ENCODE assay signal across 11 cellular contexts in the genomic region with DNA sequence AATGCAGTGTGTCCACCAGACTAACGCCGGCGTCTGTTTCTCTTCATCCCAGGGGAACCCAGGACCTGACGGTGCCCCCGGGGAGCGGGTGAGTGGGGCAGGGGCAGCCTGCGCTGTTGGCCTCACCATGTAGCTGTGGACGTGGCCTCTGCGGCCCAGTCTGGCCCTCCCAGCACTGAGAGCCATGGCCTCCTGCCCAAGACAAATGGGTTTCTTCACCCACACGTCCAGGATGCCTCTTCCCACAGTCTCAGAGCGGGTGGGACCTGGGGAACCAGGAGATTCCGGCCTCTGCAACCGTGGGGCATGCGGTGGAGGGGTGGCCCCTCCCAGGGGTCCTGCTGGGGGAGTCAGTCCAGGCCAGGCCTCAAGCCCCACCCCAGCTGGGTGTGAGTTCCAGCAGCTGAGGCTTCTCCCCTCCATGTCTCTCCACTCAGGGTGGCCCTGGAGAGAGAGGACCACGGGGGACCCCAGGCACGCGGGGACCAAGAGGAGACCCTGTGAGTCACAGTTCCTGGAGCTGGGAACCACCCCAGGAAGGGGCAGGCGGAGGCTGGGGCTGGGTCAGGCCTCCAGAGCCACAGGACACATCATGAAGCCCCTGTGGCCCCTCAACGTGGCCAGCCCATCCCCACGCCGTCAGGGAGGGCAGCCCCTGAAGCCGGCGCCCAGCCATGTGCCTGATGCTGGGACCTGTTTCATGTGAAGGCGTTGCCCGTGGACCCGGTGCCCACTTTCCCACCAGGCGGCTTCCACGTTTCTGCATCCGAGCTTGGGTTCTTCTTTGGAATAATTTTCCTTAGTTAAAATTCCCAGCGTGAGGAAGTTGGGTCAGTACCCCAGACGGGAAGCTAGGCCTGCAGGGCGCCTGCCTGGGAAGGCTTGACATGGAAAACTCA. TPM values are rescaled to one million over a fixed set of nuclear protein-coding genes. Genes with fewer than 3 reads are reported as not detected.
DNase-seq lines count a peak whose midpoint lies in the region; ATAC-seq and TF ChIP-seq lines count a peak whose summit lies in the region.
"Had no signal": no experiment of that assay in that cellular context is flagged by ENCODE, and none has a peak within 500 bp of the region (broad histone marks: within the 10 kb centered on the region; RNA-seq: fewer than 3 reads in every experiment).

No MANE protein-coding gene starts in this region.

- no peak overlapping the region for H3K18ac ChIP-seq in IMR-90 (ENCODE audit: low read depth, low read length)

- peaks cover 26 to 84% of the 10 kb centered on the region in 2 experiments for H3K79me1 ChIP-seq in IMR-90 (ENCODE audit: low read depth in 1 of 2, low read length in 2 of 2)

- H4K5ac ChIP-seq in IMR-90 (ENCODE audit: low read depth, low read length), result no peak overlapping the region

- no peak overlapping the region for H2BK15ac ChIP-seq in IMR-90 (ENCODE audit: low read depth, low read length)

- no TSS peak for BruUV-seq in IMR-90 (replicated peaks; lab: Mats Ljungman, UMichigan)

- WGBS in IMR-90 (ENCODE audit: extremely low coverage in 2 of 2, insufficient read length in 1 of 2), 2 experiments, result 94% methylated on average over 21 of the region's 32 CpGs; no CpG with 5 or more reads in 1 of the 2 experiments
- WGBS in psoas muscle, 3 donors, result 78 to 86% (median 82%) methylated on average over 32 of the region's 32 CpGs
- 95% methylated on average over 10 of the region's 32 CpGs for WGBS in SK-N-SH (ENCODE audit: low lambda C conversion rate)

- CTCF ChIA-PET in IMR-90 (lab: Yijun Ruan, JAX), result no interaction called here
- CTCF ChIA-PET in SK-N-SH (lab: Yijun Ruan, JAX), result interaction anchor here (1.7 kb wide), 1 partner anchor 22 kb away, joined by 5 read pairs; no protein-coding TSS in a partner anchor

- H3K79me2 ChIP-seq in ACC112 (ENCODE audit: control insufficient read depth, insufficient read depth, low read length, unreplicated experiment) (peaks cover 25% of the 10 kb centered on the region), SK-N-SH (ENCODE audit: insufficient read depth) (no peaks in the 10 kb centered on the region)

- no peak overlapping the region for H3K14ac ChIP-seq in IMR-90 (replicated peaks; ENCODE audit: low read depth, low read length)

- peak overlapping the region; percentile 31 for H2BK5ac ChIP-seq in IMR-90 (ENCODE audit: low read depth, low read length, poor library complexity, severe bottlenecking)

- H3F3A ChIP-seq in SK-N-SH (replicated peaks; ENCODE audit: insufficient read depth), result no peaks in the 10 kb centered on the region

- no peak overlapping the region for H4K91ac ChIP-seq in IMR-90 (ENCODE audit: insufficient read depth, low read depth, low read length)

- no peak for ATAC-seq in IMR-90 (ENCODE audit: low read depth)
- peak in 2 of 4 donors; percentile 28 to 33 for ATAC-seq in psoas muscle
- ATAC-seq in GM21390 (IDR thresholded peaks at IDR 0.05; ENCODE audit: unreplicated experiment), result no peak
- ATAC-seq: stimulated activated memory B cell treated with anti-CD40 and anti-IgM and Interleukin-4, amounts not matched to agents 10 μg/mL and 1 μg/mL and 100 μg/mL, for 72 hours had no signal

- intact Hi-C loops in IMR-90 (cut with micrococcal nuclease) (no loop called here), cardiac septum (cut with DNase I) (loop anchor here (10.0 kb wide), 1 partner anchor 132 kb away; no protein-coding TSS in a partner anchor), psoas muscle (cut with DNase I) (no loop called here)

- dilution Hi-C loops in IMR-90 (cut with HindIII; ENCODE audit: low sequenced_read_pairs, unreplicated experiment), result no loop called here

- no peak for TF ChIP-seq POLR2A in IMR-90 (IDR thresholded peaks at IDR 0.05; ENCODE audit: low read depth, low read length)

- H3K9ac ChIP-seq in IMR-90 (ENCODE audit: low read depth, low read length) (no peak overlapping the region), SK-N-SH (no peak overlapping the region)

- H2AK5ac ChIP-seq in IMR-90 (ENCODE audit: low read depth, low read length), result no peak overlapping the region

- H3K4me2 ChIP-seq in IMR-90 (ENCODE audit: low read depth, low read length), result no peak overlapping the region
- no peak overlapping the region for H3K4me2 ChIP-seq in SK-N-SH

- H4K20me1 ChIP-seq in IMR-90 (ENCODE audit: insufficient read depth, low read length), result peaks cover 86% of the 10 kb centered on the region
- no peaks in the 10 kb centered on the region for H4K20me1 ChIP-seq in SK-N-SH (ENCODE audit: insufficient read depth)

- DNase-seq in IMR-90 (no peak), cardiac septum (ENCODE audit: low spot score) (peak; percentile 75), psoas muscle (peak; percentile 35 to 63), hippocampal formation (lab: John Stamatoyannopoulos, UW) (no peak), SK-N-SH (no peak), epidermal melanocyte (ENCODE audit: insufficient read length, low spot score) (no peak)
- DNase-seq: NCI-H2227 treated with DMSO at 0.1 percent for 48 hours had no signal

- no peak overlapping the region for H3K56ac ChIP-seq in IMR-90 (ENCODE audit: extremely low read depth, insufficient read depth, low read length)

- H3K9me3 ChIP-seq in IMR-90 (ENCODE audit: control insufficient read depth, insufficient read depth, low read length), result no peaks in the 10 kb centered on the region
- H3K9me3 ChIP-seq in psoas muscle, result no peaks in the 10 kb centered on the region
- no peaks in the 10 kb centered on the region for H3K9me3 ChIP-seq in SK-N-SH
- H3K9me3 ChIP-seq: HAP-1 had no signal

- no peak overlapping the region for H3K4me3 ChIP-seq in ACC112 (ENCODE audit: low read depth, low read length)
- no peak overlapping the region for H3K4me3 ChIP-seq in IMR-90 (ENCODE audit: insufficient read depth, low read depth, low read length)
- H3K4me3 ChIP-seq in psoas muscle, result no peak overlapping the region
- H3K4me3 ChIP-seq in SK-N-SH (ENCODE audit: low read depth in 2 of 2, low read length in 1 of 2), result no peak overlapping the region
- H3K4me3 ChIP-seq: HAP-1 had no signal

- 0 out of 2 replicates have a peak, but pooled peaks cover 8% of the 10 kb centered on the region for H3K9me1 ChIP-seq in IMR-90 (ENCODE audit: insufficient read depth, low read length)

- H2BK120ac ChIP-seq in IMR-90 (ENCODE audit: low read depth, low read length), result no peak overlapping the region

- peak overlapping the region; percentile 29 for H2AK9ac ChIP-seq in IMR-90 (replicated peaks; ENCODE audit: low read depth, low read length, poor library complexity)

- no peak for TF ChIP-seq EP300 in SK-N-SH (IDR thresholded peaks at IDR 0.05; ENCODE audit: borderline replicate concordance in 1 of 2, low read depth in 1 of 2, low read length in 1 of 2)

- H2AFZ ChIP-seq in ACC112 (ENCODE audit: low read length, unreplicated experiment) (no peak overlapping the region), IMR-90 (replicated peaks; ENCODE audit: low read length, poor library complexity) (no peak overlapping the region), SK-N-SH (ENCODE audit: low read depth) (no peak overlapping the region)

- POLR2A ChIA-PET in IMR-90 (lab: Charles Lee; ENCODE audit: unreplicated experiment) (interaction anchor here (1.0 to 1.1 kb wide), 2 partner anchors 12 to 64 kb away, joined by 3 to 5 read pairs; no protein-coding TSS in a partner anchor), SK-N-SH (lab: Yijun Ruan, JAX) (no interaction called here)

- H3K36me3 ChIP-seq in ACC112 (ENCODE audit: insufficient read depth, low read length) (peaks cover 60% of the 10 kb centered on the region), IMR-90 (ENCODE audit: control insufficient read depth, insufficient read depth, low read length) (peaks cover 90% of the 10 kb centered on the region), psoas muscle (ENCODE audit: insufficient read depth in 1 of 2, low read depth in 1 of 2) (peaks cover 0 to 50% of the 10 kb centered on the region in 2 donors), SK-N-SH (replicated peaks in 1 of 2; ENCODE audit: control insufficient read depth in 1 of 2, insufficient read depth in 2 of 2, low read length in 1 of 2) (peaks cover 0 to 22% of the 10 kb centered on the region in 2 experiments)

- H3K23ac ChIP-seq in IMR-90 (ENCODE audit: low read depth, low read length), result no peak overlapping the region

- H3K27me3 ChIP-seq in ACC112 (ENCODE audit: insufficient read depth, low read length) (no peaks in the 10 kb centered on the region), IMR-90 (ENCODE audit: control insufficient read depth, insufficient read depth, low read length) (no peaks in the 10 kb centered on the region), psoas muscle (ENCODE audit: insufficient read depth in 3 of 3, low read length in 2 of 3) (no peaks in the 10 kb centered on the region), SK-N-SH (ENCODE audit: insufficient read depth) (no peaks in the 10 kb centered on the region)

- no peak for TF ChIP-seq RAD21 in IMR-90 (IDR thresholded peaks at IDR 0.05; ENCODE audit: low read length)
- TF ChIP-seq RAD21 in SK-N-SH (IDR thresholded peaks at IDR 0.05; ENCODE audit: low read length), result no peak

- in situ Hi-C loops in IMR-90 (cut with MboI; ENCODE audit: low sequenced_read_pairs), result no loop called here

- H3K9me2 ChIP-seq in SK-N-SH, result no peaks in the 10 kb centered on the region

- H4K8ac ChIP-seq in IMR-90 (ENCODE audit: low read depth in 2 of 2, low read length in 2 of 2), result no peak overlapping the region

- TF ChIP-seq CTCF in IMR-90 (conservative IDR thresholded peaks at IDR 0.05; ENCODE audit: low read depth, low read length), result no peak
- no peak for TF ChIP-seq CTCF in psoas muscle (IDR thresholded peaks at IDR 0.05)
- no peak for TF ChIP-seq CTCF in SK-N-SH (IDR thresholded peaks at IDR 0.05)

- H3K4me1 ChIP-seq in ACC112 (ENCODE audit: control insufficient read depth, insufficient read depth, low read length, unreplicated experiment), result peaks cover 26% of the 10 kb centered on the region
- 0 out of 2 replicates have a peak, but pooled peaks cover 1% of the 10 kb centered on the region for H3K4me1 ChIP-seq in IMR-90 (ENCODE audit: control insufficient read depth, insufficient read depth, low read length)
- no peaks in the 10 kb centered on the region for H3K4me1 ChIP-seq in psoas muscle
- H3K4me1 ChIP-seq in SK-N-SH (ENCODE audit: control insufficient read depth in 1 of 2, insufficient read depth in 2 of 2, low read depth in 1 of 2, low read length in 1 of 2), result no peaks in the 10 kb centered on the region
- H3K4me1 ChIP-seq: HAP-1 had no signal

- no peak overlapping the region for H3K4ac ChIP-seq in IMR-90 (ENCODE audit: low read depth, low read length)

- H2BK20ac ChIP-seq in IMR-90 (ENCODE audit: low read depth, low read length), result no peak overlapping the region

- H3K27ac ChIP-seq in ACC112 (ENCODE audit: low read depth, low read length), result peak overlapping the region; percentile 36
- H3K27ac ChIP-seq in IMR-90 (ENCODE audit: insufficient read depth, low read length), result peak overlapping the region; percentile 66; the same call in 1 of the 2 replicates
- H3K27ac ChIP-seq in psoas muscle, result no peak overlapping the region
- no peak overlapping the region for H3K27ac ChIP-seq in SK-N-SH (ENCODE audit: low read depth in 2 of 2, low read length in 1 of 2)

RNA-seq across cellular contexts. Expression of gene COL6A1, which starts 11.0 kb away (rescaled TPM):
- total RNA-seq in IMR-90 (2012; rRNA removed) (173 and 186 TPM in 2 replicates), cardiac septum (140 TPM), psoas muscle (10 to 100 TPM; 36.1 to 83.0 (median 61.9) TPM)
- polyA plus RNA-seq in IMR-90 (2012; rRNA removed) (1,556 and 1,578 TPM in 2 replicates), psoas muscle (10 to 100 TPM; 29.4 to 32.1 (median 30.4) TPM), SK-N-SH (2012; rRNA removed) (37.3 and 107 TPM in 2 replicates)
- polyA plus RNA-seq in IMR-90 (2012; cell fraction: cytosol; rRNA removed), result 1,992 and 3,331 TPM in 2 replicates
- 5,237 and 11,886 TPM in 2 replicates for polyA plus RNA-seq in IMR-90 (2012; cell fraction: nucleus; rRNA removed; ENCODE audit: low replicate concordance)
- 34.3 and 65.0 TPM in 2 replicates for polyA plus RNA-seq in SK-N-SH (2012; cell fraction: cytosol; rRNA removed)
- polyA plus RNA-seq in SK-N-SH (2012; cell fraction: nucleus; rRNA removed), result 241 and 268 TPM in 2 replicates

Comparison
In these comparisons a context has a peak if more than half of its experiments do, and no peak if none do; other contexts are left out.
1. H3K27ac ChIP-seq: peak in ACC112 (single experiment) and IMR-90 (single experiment); none in psoas muscle (single experiment) and SK-N-SH (0 of 2).
2. DNase-seq: peak in cardiac septum (single experiment) and psoas muscle (2 of 2); none in IMR-90 (single experiment), hippocampal formation (0 of 2), SK-N-SH (single experiment) and epidermal melanocyte (single experiment).